ENCODE assay signal across 1 cellular context in genomic region chr6:33211136-33211535, GRCh38.
TF ChIP-seq lines count a peak whose summit lies in the region.

No MANE protein-coding gene starts in this region.

TF ChIP-seq in GM23338, 12 proteins besides CTCF, POLR2A, EP300 and RAD21 (continued from another document):
- TF ChIP-seq, protein P1, sequence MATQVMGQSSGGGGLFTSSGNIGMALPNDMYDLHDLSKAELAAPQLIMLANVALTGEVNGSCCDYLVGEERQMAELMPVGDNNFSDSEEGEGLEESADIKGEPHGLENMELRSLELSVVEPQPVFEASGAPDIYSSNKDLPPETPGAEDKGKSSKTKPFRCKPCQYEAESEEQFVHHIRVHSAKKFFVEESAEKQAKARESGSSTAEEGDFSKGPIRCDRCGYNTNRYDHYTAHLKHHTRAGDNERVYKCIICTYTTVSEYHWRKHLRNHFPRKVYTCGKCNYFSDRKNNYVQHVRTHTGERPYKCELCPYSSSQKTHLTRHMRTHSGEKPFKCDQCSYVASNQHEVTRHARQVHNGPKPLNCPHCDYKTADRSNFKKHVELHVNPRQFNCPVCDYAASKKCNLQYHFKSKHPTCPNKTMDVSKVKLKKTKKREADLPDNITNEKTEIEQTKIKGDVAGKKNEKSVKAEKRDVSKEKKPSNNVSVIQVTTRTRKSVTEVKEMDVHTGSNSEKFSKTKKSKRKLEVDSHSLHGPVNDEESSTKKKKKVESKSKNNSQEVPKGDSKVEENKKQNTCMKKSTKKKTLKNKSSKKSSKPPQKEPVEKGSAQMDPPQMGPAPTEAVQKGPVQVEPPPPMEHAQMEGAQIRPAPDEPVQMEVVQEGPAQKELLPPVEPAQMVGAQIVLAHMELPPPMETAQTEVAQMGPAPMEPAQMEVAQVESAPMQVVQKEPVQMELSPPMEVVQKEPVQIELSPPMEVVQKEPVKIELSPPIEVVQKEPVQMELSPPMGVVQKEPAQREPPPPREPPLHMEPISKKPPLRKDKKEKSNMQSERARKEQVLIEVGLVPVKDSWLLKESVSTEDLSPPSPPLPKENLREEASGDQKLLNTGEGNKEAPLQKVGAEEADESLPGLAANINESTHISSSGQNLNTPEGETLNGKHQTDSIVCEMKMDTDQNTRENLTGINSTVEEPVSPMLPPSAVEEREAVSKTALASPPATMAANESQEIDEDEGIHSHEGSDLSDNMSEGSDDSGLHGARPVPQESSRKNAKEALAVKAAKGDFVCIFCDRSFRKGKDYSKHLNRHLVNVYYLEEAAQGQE (IDR thresholded peaks at IDR 0.05; ENCODE audit: unreplicated experiment): no peak
- no peak for TF ChIP-seq ZNF114 (CRISPR knock-in tag; IDR thresholded peaks at IDR 0.05)
- no peak for TF ChIP-seq ZNF331 (CRISPR knock-in tag; IDR thresholded peaks at IDR 0.05; ENCODE audit: low read depth)
- no peak for TF ChIP-seq POLR2AphosphoS5 (IDR thresholded peaks at IDR 0.05; ENCODE audit: low read depth)
- TF ChIP-seq, protein P2, sequence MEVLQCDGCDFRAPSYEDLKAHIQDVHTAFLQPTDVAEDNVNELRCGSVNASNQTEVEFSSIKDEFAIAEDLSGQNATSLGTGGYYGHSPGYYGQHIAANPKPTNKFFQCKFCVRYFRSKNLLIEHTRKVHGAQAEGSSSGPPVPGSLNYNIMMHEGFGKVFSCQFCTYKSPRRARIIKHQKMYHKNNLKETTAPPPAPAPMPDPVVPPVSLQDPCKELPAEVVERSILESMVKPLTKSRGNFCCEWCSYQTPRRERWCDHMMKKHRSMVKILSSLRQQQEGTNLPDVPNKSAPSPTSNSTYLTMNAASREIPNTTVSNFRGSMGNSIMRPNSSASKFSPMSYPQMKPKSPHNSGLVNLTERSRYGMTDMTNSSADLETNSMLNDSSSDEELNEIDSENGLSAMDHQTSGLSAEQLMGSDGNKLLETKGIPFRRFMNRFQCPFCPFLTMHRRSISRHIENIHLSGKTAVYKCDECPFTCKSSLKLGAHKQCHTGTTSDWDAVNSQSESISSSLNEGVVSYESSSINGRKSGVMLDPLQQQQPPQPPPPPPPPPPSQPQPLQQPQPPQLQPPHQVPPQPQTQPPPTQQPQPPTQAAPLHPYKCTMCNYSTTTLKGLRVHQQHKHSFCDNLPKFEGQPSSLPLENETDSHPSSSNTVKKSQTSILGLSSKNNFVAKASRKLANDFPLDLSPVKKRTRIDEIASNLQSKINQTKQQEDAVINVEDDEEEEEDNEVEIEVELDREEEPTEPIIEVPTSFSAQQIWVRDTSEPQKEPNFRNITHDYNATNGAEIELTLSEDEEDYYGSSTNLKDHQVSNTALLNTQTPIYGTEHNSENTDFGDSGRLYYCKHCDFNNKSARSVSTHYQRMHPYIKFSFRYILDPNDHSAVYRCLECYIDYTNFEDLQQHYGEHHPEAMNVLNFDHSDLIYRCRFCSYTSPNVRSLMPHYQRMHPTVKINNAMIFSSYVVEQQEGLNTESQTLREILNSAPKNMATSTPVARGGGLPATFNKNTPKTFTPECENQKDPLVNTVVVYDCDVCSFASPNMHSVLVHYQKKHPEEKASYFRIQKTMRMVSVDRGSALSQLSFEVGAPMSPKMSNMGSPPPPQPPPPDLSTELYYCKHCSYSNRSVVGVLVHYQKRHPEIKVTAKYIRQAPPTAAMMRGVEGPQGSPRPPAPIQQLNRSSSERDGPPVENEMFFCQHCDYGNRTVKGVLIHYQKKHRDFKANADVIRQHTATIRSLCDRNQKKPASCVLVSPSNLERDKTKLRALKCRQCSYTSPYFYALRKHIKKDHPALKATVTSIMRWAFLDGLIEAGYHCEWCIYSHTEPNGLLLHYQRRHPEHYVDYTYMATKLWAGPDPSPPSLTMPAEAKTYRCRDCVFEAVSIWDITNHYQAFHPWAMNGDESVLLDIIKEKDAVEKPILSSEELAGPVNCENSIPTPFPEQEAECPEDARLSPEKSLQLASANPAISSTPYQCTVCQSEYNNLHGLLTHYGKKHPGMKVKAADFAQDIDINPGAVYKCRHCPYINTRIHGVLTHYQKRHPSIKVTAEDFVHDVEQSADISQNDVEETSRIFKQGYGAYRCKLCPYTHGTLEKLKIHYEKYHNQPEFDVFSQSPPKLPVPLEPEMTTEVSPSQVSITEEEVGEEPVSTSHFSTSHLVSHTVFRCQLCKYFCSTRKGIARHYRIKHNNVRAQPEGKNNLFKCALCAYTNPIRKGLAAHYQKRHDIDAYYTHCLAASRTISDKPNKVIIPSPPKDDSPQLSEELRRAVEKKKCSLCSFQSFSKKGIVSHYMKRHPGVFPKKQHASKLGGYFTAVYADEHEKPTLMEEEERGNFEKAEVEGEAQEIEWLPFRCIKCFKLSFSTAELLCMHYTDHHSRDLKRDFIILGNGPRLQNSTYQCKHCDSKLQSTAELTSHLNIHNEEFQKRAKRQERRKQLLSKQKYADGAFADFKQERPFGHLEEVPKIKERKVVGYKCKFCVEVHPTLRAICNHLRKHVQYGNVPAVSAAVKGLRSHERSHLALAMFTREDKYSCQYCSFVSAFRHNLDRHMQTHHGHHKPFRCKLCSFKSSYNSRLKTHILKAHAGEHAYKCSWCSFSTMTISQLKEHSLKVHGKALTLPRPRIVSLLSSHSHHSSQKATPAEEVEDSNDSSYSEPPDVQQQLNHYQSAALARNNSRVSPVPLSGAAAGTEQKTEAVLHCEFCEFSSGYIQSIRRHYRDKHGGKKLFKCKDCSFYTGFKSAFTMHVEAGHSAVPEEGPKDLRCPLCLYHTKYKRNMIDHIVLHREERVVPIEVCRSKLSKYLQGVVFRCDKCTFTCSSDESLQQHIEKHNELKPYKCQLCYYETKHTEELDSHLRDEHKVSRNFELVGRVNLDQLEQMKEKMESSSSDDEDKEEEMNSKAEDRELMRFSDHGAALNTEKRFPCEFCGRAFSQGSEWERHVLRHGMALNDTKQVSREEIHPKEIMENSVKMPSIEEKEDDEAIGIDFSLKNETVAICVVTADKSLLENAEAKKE (CRISPR knock-in tag; IDR thresholded peaks at IDR 0.05): no peak
